Comparison of ENCODE assay signal across 8 cellular contexts in genomic region chr17:51152766-51153209, GRCh38. TPM values are rescaled to one million over a fixed set of nuclear protein-coding genes. Genes with fewer than 3 reads are reported as not detected.
DNase-seq lines count a peak whose midpoint lies in the region; ATAC-seq and TF ChIP-seq lines count a peak whose summit lies in the region.

No MANE protein-coding gene starts in this region.

- H3K27me3 Mint-ChIP-seq in stimulated activated naive B cell treated with anti-CD40 and anti-IgM and Interleukin-4, amounts not matched to agents 10 μg/mL and 1 μg/mL and 100 μg/mL, for 72 hours: no peaks in the 10 kb centered on the region

- no peak for DNase-seq in GM12864 (ENCODE audit: low read depth)
- DNase-seq in Jurkat, Clone E6-1 (ENCODE audit: low read depth, low spot score): no peak
- peak; percentile 39 for DNase-seq in cerebellum (ENCODE audit: low spot score)
- DNase-seq in stimulated activated naive B cell treated with anti-CD40 and anti-IgM and Interleukin-4, amounts not matched to agents 10 μg/mL and 1 μg/mL and 100 μg/mL, for 72 hours: no peak

- no peaks in the 10 kb centered on the region for H3K9me3 ChIP-seq in muscle layer of duodenum (ENCODE audit: control insufficient read depth in 1 of 2, low read length in 2 of 2)

- H3K9me3 Mint-ChIP-seq in stimulated activated naive B cell treated with anti-CD40 and anti-IgM and Interleukin-4, amounts not matched to agents 10 μg/mL and 1 μg/mL and 100 μg/mL, for 72 hours: no peaks in the 10 kb centered on the region

- peak overlapping the region; percentile 89 for H3K27ac ChIP-seq in muscle layer of duodenum (ENCODE audit: low read length)

- peaks cover 4 to 14% of the 10 kb centered on the region in 2 donors for H3K4me1 Mint-ChIP-seq in stimulated activated naive B cell treated with anti-CD40 and anti-IgM and Interleukin-4, amounts not matched to agents 10 μg/mL and 1 μg/mL and 100 μg/mL, for 72 hours

- H3K4me3 ChIP-seq in GM12864 (ENCODE audit: low read depth, low read length) (peak overlapping the region; percentile 46; the same call in 1 of the 2 replicates), muscle layer of duodenum (ENCODE audit: low read depth in 1 of 2, low read length in 2 of 2) (peak overlapping the region; percentile 93 to 95)
- peak overlapping the region; percentile 68 for H3K4me3 ChIP-seq in Jurkat, Clone E6-1 (ENCODE audit: low read length)

- no peak for ATAC-seq in stimulated activated naive B cell treated with anti-CD40 and anti-IgM and Interleukin-4, amounts not matched to agents 10 μg/mL and 1 μg/mL and 100 μg/mL, for 72 hours (replicated peaks)
- ATAC-seq in GM21515 (IDR thresholded peaks at IDR 0.05; ENCODE audit: unreplicated experiment): no peak
- ATAC-seq in HG03175 (IDR thresholded peaks at IDR 0.05; ENCODE audit: unreplicated experiment): no peak
- no peak for ATAC-seq in GM18907 (IDR thresholded peaks at IDR 0.05; ENCODE audit: unreplicated experiment)

- peaks cover 11 to 17% of the 10 kb centered on the region in 2 donors for H3K36me3 Mint-ChIP-seq in stimulated activated naive B cell treated with anti-CD40 and anti-IgM and Interleukin-4, amounts not matched to agents 10 μg/mL and 1 μg/mL and 100 μg/mL, for 72 hours

- H3K36me3 ChIP-seq in muscle layer of duodenum (ENCODE audit: control insufficient read depth in 1 of 2, insufficient read depth in 2 of 2, low read length in 2 of 2): peaks cover 3 to 6% of the 10 kb centered on the region in 2 donors

- no peak overlapping the region for H3K4me3 Mint-ChIP-seq in stimulated activated naive B cell treated with anti-CD40 and anti-IgM and Interleukin-4, amounts not matched to agents 10 μg/mL and 1 μg/mL and 100 μg/mL, for 72 hours

- no peaks in the 10 kb centered on the region for H3K27me3 ChIP-seq in muscle layer of duodenum (ENCODE audit: low read depth, low read length)

- TF ChIP-seq CTCF in GM12864 (IDR thresholded peaks at IDR 0.05; ENCODE audit: low read depth, low read length, missing control alignments): no peak

- H3K27ac Mint-ChIP-seq in stimulated activated naive B cell treated with anti-CD40 and anti-IgM and Interleukin-4, amounts not matched to agents 10 μg/mL and 1 μg/mL and 100 μg/mL, for 72 hours: no peak overlapping the region

- peaks cover 7 to 8% of the 10 kb centered on the region in 2 donors for H3K4me1 ChIP-seq in muscle layer of duodenum (ENCODE audit: control insufficient read depth in 1 of 2, insufficient read depth in 2 of 2, low read length in 2 of 2)

RNA-seq across cellular contexts. Expression of gene NME1, which starts 0.6 kb away (rescaled TPM):
- polyA plus RNA-seq in Jurkat, Clone E6-1 (2012; ENCODE audit: insufficient read depth, insufficient read length): 386 TPM
- 35.8 TPM for total RNA-seq in cerebellum

RNA-seq across cellular contexts. Expression of gene NME2, which starts 13.4 kb away (rescaled TPM):
- 976 TPM for polyA plus RNA-seq in Jurkat, Clone E6-1 (2012; ENCODE audit: insufficient read depth, insufficient read length)
- 104 TPM for total RNA-seq in cerebellum

RNA-seq across cellular contexts. Expression of gene SPAG9, which starts 32.1 kb away (rescaled TPM):
- 28.2 TPM for polyA plus RNA-seq in Jurkat, Clone E6-1 (2012; ENCODE audit: insufficient read depth, insufficient read length)
- total RNA-seq in cerebellum: 327 TPM
